In the genomic region with DNA sequence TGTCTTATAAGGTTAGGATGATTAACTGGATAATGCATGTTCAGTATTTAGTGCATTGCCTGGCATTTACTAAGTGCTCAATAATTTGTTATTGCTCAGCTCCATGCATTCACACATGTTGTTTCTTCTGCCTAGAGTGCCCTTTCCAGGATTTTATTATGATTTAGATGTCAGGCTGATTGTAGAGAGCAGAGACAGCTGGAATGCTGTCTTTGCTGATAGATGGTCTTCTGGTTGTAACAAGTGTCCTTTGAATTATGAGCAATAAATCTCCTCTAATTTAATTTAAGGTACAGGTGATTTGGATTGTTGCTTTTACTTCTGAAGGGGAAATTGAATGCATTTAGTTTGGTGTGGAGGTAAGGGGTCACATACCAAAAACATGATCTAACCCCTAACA, we compare ENCODE assay signal across 25 cellular contexts.
"Had no signal": no experiment of that assay in that cellular context is flagged by ENCODE, and none has a peak within 500 bp of the region (broad histone marks: within the 10 kb centered on the region; RNA-seq: fewer than 3 reads in every experiment).

No MANE protein-coding gene starts in this region.

- ATAC-seq: left lobe of liver; naive thymus-derived CD8-positive, alpha-beta T cell; psoas muscle; right cardiac atrium; stimulated activated memory B cell treated with anti-CD40 and anti-IgM and Interleukin-4, amounts not matched to agents 10 μg/mL and 1 μg/mL and 100 μg/mL, for 72 hours; stimulated activated naive CD8-positive, alpha-beta T cell treated with anti-CD3 and anti-CD28 coated beads, Interleukin-15, Interleukin-2, amounts not matched to agents 100 U/mL and 50 U/mL, for 24 hours had no signal

- DNase-seq: dorsolateral prefrontal cortex; effector CD4-positive, alpha-beta T cell; head of caudate nucleus; mesenchymal stem cell; midbrain; naive thymus-derived CD8-positive, alpha-beta T cell; nephron progenitor cell; nucleus accumbens; ovary; posterior cingulate gyrus; psoas muscle; right cardiac atrium; spleen; stimulated activated CD4-positive, alpha-beta T cell treated with anti-CD3 and anti-CD28 coated beads, Interleukin-4, amount 100 ng/mL, for 4 hours; stimulated activated naive CD8-positive, alpha-beta T cell treated with anti-CD3 and anti-CD28 coated beads, Interleukin-15, Interleukin-2, amounts not matched to agents 100 U/mL and 50 U/mL, for 24 hours; substantia nigra; testis; tibial artery had no signal

- H3K27ac Mint-ChIP-seq: naive thymus-derived CD8-positive, alpha-beta T cell; stimulated activated memory B cell treated with anti-CD40 and anti-IgM and Interleukin-4, amounts not matched to agents 10 μg/mL and 1 μg/mL and 100 μg/mL, for 72 hours; type B pancreatic cell had no signal

- H3K4me3 Mint-ChIP-seq: naive thymus-derived CD8-positive, alpha-beta T cell; nephron progenitor cell; stimulated activated memory B cell treated with anti-CD40 and anti-IgM and Interleukin-4, amounts not matched to agents 10 μg/mL and 1 μg/mL and 100 μg/mL, for 72 hours; type B pancreatic cell had no signal

- H3K4me1 ChIP-seq: psoas muscle, spleen, testis, tibial artery had no signal

- H3K4me1 Mint-ChIP-seq: naive thymus-derived CD8-positive, alpha-beta T cell; stimulated activated memory B cell treated with anti-CD40 and anti-IgM and Interleukin-4, amounts not matched to agents 10 μg/mL and 1 μg/mL and 100 μg/mL, for 72 hours had no signal

- H3K36me3 ChIP-seq: ovary, spleen, tibial artery had no signal

- H3K27me3 Mint-ChIP-seq: naive thymus-derived CD8-positive, alpha-beta T cell; stimulated activated memory B cell treated with anti-CD40 and anti-IgM and Interleukin-4, amounts not matched to agents 10 μg/mL and 1 μg/mL and 100 μg/mL, for 72 hours had no signal

- FAIRE-seq: colon, frontal cortex, keratinocyte had no signal

- H3K36me3 Mint-ChIP-seq: naive thymus-derived CD8-positive, alpha-beta T cell; stimulated activated memory B cell treated with anti-CD40 and anti-IgM and Interleukin-4, amounts not matched to agents 10 μg/mL and 1 μg/mL and 100 μg/mL, for 72 hours; type B pancreatic cell had no signal

- H3K27ac ChIP-seq: dorsolateral prefrontal cortex, ovary, psoas muscle, skin epidermis, spleen, testis, tibial artery had no signal

- H3K9me3 Mint-ChIP-seq: type B pancreatic cell had no signal

- H3K9me3 ChIP-seq: ovary, psoas muscle, testis, tibial artery had no signal

- H3K4me3 ChIP-seq: dorsolateral prefrontal cortex, ovary, psoas muscle, skin epidermis, spleen, testis, tibial artery had no signal

- H3K27me3 ChIP-seq: dorsolateral prefrontal cortex, ovary, spleen, testis, tibial artery had no signal
